Comparison of ENCODE assay signal across 8 cellular contexts in the genomic region with DNA sequence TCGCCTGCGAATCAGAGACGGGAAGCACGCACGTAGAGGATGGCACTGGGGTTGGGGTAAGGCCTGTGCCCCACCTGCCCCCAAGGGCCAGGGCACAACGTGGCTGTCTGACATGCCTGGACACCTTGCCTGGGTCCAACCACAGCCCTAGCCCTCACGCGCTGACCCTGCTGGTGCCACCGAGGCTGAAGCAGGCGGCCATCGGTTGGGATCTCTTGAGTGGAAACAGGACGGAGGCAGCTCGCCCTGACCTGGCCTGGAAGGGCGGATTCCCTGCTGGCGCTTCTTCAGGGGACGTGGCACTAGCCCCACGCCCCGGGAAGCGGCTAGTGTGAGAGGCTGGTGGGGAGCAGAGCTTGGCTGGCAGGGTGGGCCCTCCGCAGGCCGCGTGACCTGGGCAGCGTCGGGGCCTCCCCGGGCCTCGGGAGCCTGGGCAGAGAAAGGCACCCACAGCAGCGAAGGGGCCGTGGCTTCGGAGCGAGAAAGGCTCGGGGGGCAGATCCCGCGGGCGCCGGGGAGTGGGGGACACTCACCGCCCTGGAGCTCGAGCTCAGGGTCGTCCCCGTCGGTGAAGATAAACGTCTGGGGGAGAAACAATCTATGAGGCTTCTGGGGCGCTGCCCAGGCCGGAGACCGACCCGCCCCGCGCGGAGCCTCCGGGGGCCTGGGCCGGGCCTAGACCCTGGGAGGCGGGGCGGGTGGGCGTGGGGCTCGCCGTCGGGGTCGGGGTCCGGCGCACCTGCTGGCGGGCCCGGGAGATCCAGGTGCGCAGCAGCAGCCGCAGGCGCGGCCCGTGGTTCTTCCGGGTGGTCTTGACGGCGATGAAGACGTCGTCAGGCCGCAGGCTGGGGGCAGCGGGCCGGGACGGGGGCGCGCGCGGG. TPM values are rescaled to one million over a fixed set of nuclear protein-coding genes. Genes with fewer than 3 reads are reported as not detected.
A peak's percentile ranks its signal among the peaks of the same experiment; 100 is the strongest.
DNase-seq lines count a peak whose midpoint lies in the region; ATAC-seq and TF ChIP-seq lines count a peak whose summit lies in the region.

No MANE protein-coding gene starts in this region.

- peaks cover 17% of the 10 kb centered on the region for H3K4me1 Mint-ChIP-seq in activated B cell treated with CpG ODN at 0.5 μM for 24 hours

- H3K4me3 Mint-ChIP-seq in activated B cell treated with CpG ODN at 0.5 μM for 24 hours: peak overlapping the region; percentile 83

- POLR2A ChIA-PET in activated B cell treated with CpG ODN at 0.5 μM for 24 hours (lab: Charles Lee): interaction anchor here (1.4 to 4.2 kb wide), 5 partner anchors 13 to 28 kb away, joined by 3 to 30 read pairs (median 3); partner anchors contain the start of genes CENPX, DCXR and LRRC45

- H3K4me3 ChIP-seq in skeletal muscle cell (ENCODE audit: low read depth, low read length): peak overlapping the region; percentile 71

- H3K27ac Mint-ChIP-seq in activated B cell treated with CpG ODN at 0.5 μM for 24 hours: peak overlapping the region; percentile 78

- peaks cover 24% of the 10 kb centered on the region for H3K36me3 Mint-ChIP-seq in activated B cell treated with CpG ODN at 0.5 μM for 24 hours (ENCODE audit: low read depth)

- peak; percentile 17 for DNase-seq in activated CD8-positive, alpha-beta memory T cell treated with anti-CD3 and anti-CD28 coated beads, Interleukin-2, amount 50 U/mL, for 4 hours
- no peak for DNase-seq in activated CD8-positive, alpha-beta memory T cell treated with anti-CD3 and anti-CD28 coated beads, Interleukin-2, amount 50 U/mL, for 48 hours
- no peak for DNase-seq in activated B cell treated with CpG ODN at 0.5 μM for 24 hours
- peak; percentile 37 for DNase-seq in left cardiac atrium
- no peak for DNase-seq in skeletal muscle cell (ENCODE audit: low read depth)
- no peak for DNase-seq in activated CD4-positive, alpha-beta T cell treated with anti-CD3 and anti-CD28 coated beads for 1 hour
- no peak for DNase-seq in kidney glomerular epithelial cell (lab: John Stamatoyannopoulos, UW)

- H3K27me3 Mint-ChIP-seq in activated B cell treated with CpG ODN at 0.5 μM for 24 hours: no peaks in the 10 kb centered on the region

- no peaks in the 10 kb centered on the region for H3K9me3 Mint-ChIP-seq in activated B cell treated with CpG ODN at 0.5 μM for 24 hours

- intact Hi-C loops in activated B cell treated with CpG ODN at 0.5 μM for 24 hours (cut with micrococcal nuclease) (loop anchor here (1.0 kb wide), 3 partner anchors 14 to 47 kb away; partner anchors contain the start of genes DCXR, DUS1L and FASN), left cardiac atrium (cut with DNase I) (no loop called here)

- CTCF ChIA-PET in activated B cell treated with CpG ODN at 0.5 μM for 24 hours (lab: Charles Lee): interaction anchor here (1.7 kb wide), 1 partner anchor 13 kb away, joined by 4 read pairs; the partner anchor contains the start of gene DCXR

- ATAC-seq in activated B cell treated with CpG ODN at 0.5 μM for 24 hours (ENCODE audit: low read depth) (peak; percentile 26), left cardiac atrium (peak; percentile 20 to 24), GM18867 (IDR thresholded peaks at IDR 0.05; ENCODE audit: unreplicated experiment) (no peak)

- no peak for TF ChIP-seq CTCF in activated B cell treated with CpG ODN at 0.5 μM for 24 hours (IDR thresholded peaks at IDR 0.05)

RNA-seq across cellular contexts. Expression of gene RFNG, which starts 0.6 kb away (rescaled TPM):
- total RNA-seq in activated B cell treated with CpG ODN at 0.5 μM for 24 hours: 17.7 and 18.7 TPM in 2 replicates
- 10 to 100 TPM; 16.4 to 22.4 TPM for total RNA-seq in left cardiac atrium

RNA-seq across cellular contexts. Expression of gene GPS1, which starts 0.7 kb away (rescaled TPM):
- total RNA-seq in activated B cell treated with CpG ODN at 0.5 μM for 24 hours (88.7 and 94.7 TPM in 2 replicates), left cardiac atrium (10 to 100 TPM; 72.2 to 79.3 TPM)

RNA-seq across cellular contexts. Expression of gene DCXR, which starts 13.5 kb away (rescaled TPM):
- total RNA-seq in activated B cell treated with CpG ODN at 0.5 μM for 24 hours (84.3 and 85.2 TPM in 2 replicates), left cardiac atrium (100 to 1,000 TPM; 132 to 161 TPM)

RNA-seq across cellular contexts. Expression of gene DUS1L, which starts 14.6 kb away (rescaled TPM):
- total RNA-seq in activated B cell treated with CpG ODN at 0.5 μM for 24 hours (127 and 134 TPM in 2 replicates), left cardiac atrium (10 to 100 TPM; 59.2 to 65.4 TPM)

RNA-seq across cellular contexts. Expression of gene RAC3, which starts 19.5 kb away (rescaled TPM):
- total RNA-seq in activated B cell treated with CpG ODN at 0.5 μM for 24 hours: 0.49 TPM in 1 of 2 replicates, not detected in the other
- total RNA-seq in left cardiac atrium: 1 to 10 TPM; 3.8 to 4.2 TPM

Comparison
In these comparisons a context has a peak if more than half of its experiments do, and no peak if none do; other contexts are left out.
1. DNase-seq: peak in activated CD8-positive, alpha-beta memory T cell treated with anti-CD3 and anti-CD28 coated beads, Interleukin-2, amount 50 U/mL, for 4 hours (single experiment) and left cardiac atrium (single experiment); none in activated CD8-positive, alpha-beta memory T cell treated with anti-CD3 and anti-CD28 coated beads, Interleukin-2, amount 50 U/mL, for 48 hours (single experiment), activated B cell treated with CpG ODN at 0.5 μM for 24 hours (single experiment), skeletal muscle cell (single experiment), activated CD4-positive, alpha-beta T cell treated with anti-CD3 and anti-CD28 coated beads for 1 hour (single experiment) and kidney glomerular epithelial cell (single experiment).